In genomic region chr11:95989780-95990179, GRCh38 we compare ENCODE assay signal across 26 cellular contexts.
"Had no signal": no experiment of that assay in that cellular context is flagged by ENCODE, and none has a peak within 500 bp of the region (broad histone marks: within the 10 kb centered on the region; RNA-seq: fewer than 3 reads in every experiment).

No MANE protein-coding gene starts in this region.

- H3K27me3 ChIP-seq: ascending aorta, brain microvascular endothelial cell, cardiac muscle cell had no signal

- H3K27ac Mint-ChIP-seq: activated CD4-positive, alpha-beta memory T cell treated with anti-CD3 and anti-CD28 coated beads for 36 hours; activated CD4-positive, alpha-beta T cell treated with anti-CD3 and anti-CD28 coated beads, Interleukin-2, amount 10 ng/mL, durations not matched to agents 7 days and 5 days; activated naive CD8-positive, alpha-beta T cell treated with anti-CD3 and anti-CD28 coated beads, Interleukin-2, amount 50 U/mL, for 24 hours; T-helper 1 cell treated with Interleukin-12 subunit alpha and Interleukin-12 subunit beta and Interleukin-4 antibody, amounts not matched to agents 30 μg/mL and 1 μg/mL, for 36 hours had no signal

- H3K27ac ChIP-seq: brain microvascular endothelial cell, cardiac muscle cell, VCaP had no signal

- ATAC-seq: activated naive CD8-positive, alpha-beta T cell treated with anti-CD3 and anti-CD28 coated beads, Interleukin-2, amount 50 U/mL, for 24 hours; PC-3 had no signal

- FAIRE-seq: RCC 7860, TTC549 had no signal

- H3K9me3 Mint-ChIP-seq: activated CD4-positive, alpha-beta memory T cell treated with anti-CD3 and anti-CD28 coated beads for 36 hours; activated CD4-positive, alpha-beta T cell treated with anti-CD3 and anti-CD28 coated beads, Interleukin-2, amount 10 ng/mL, durations not matched to agents 7 days and 5 days; activated naive CD8-positive, alpha-beta T cell treated with anti-CD3 and anti-CD28 coated beads, Interleukin-2, amount 50 U/mL, for 24 hours; T-helper 1 cell treated with Interleukin-12 subunit alpha and Interleukin-12 subunit beta and Interleukin-4 antibody, amounts not matched to agents 30 μg/mL and 1 μg/mL, for 36 hours had no signal

- H3K27me3 Mint-ChIP-seq: activated CD4-positive, alpha-beta memory T cell treated with anti-CD3 and anti-CD28 coated beads for 36 hours; activated CD4-positive, alpha-beta T cell treated with anti-CD3 and anti-CD28 coated beads, Interleukin-2, amount 10 ng/mL, durations not matched to agents 7 days and 5 days; activated naive CD8-positive, alpha-beta T cell treated with anti-CD3 and anti-CD28 coated beads, Interleukin-2, amount 50 U/mL, for 24 hours had no signal

- H3K4me3 Mint-ChIP-seq: activated CD4-positive, alpha-beta memory T cell treated with anti-CD3 and anti-CD28 coated beads for 36 hours; activated CD4-positive, alpha-beta T cell treated with anti-CD3 and anti-CD28 coated beads, Interleukin-2, amount 10 ng/mL, durations not matched to agents 7 days and 5 days; activated naive CD8-positive, alpha-beta T cell treated with anti-CD3 and anti-CD28 coated beads, Interleukin-2, amount 50 U/mL, for 24 hours; T-helper 1 cell treated with Interleukin-12 subunit alpha and Interleukin-12 subunit beta and Interleukin-4 antibody, amounts not matched to agents 30 μg/mL and 1 μg/mL, for 36 hours had no signal

- H3K36me3 ChIP-seq: cardiac muscle cell had no signal

- DNase-seq: activated CD4-positive, alpha-beta memory T cell treated with anti-CD3 and anti-CD28 coated beads for 36 hours; activated CD4-positive, alpha-beta T cell treated with anti-CD3 and anti-CD28 coated beads, Interleukin-2, amount 10 ng/mL, durations not matched to agents 7 days and 5 days; activated CD4-positive, CD25-positive, alpha-beta regulatory T cell; activated CD8-positive, alpha-beta memory T cell treated with anti-CD3 and anti-CD28 coated beads for 24 hours; activated naive CD4-positive, alpha-beta T cell treated with anti-CD3 and anti-CD28 coated beads, Interleukin-2, amount 50 U/mL, for 16 hours; activated naive CD8-positive, alpha-beta T cell treated with anti-CD3 and anti-CD28 coated beads, Interleukin-2, amount 50 U/mL, for 24 hours; amniotic stem cell; brain microvascular endothelial cell; IMR-90; Kasumi-1; KBM-7; NCI-H1105 treated with DMSO at 0.1 percent for 48 hours; NCI-H1436 treated with DMSO at 0.1 percent for 48 hours; NCI-H187; NCI-H2081; NCI-H446; NCI-H524; PC-3; SHP77; T-helper 9 cell had no signal

- H3K9me3 ChIP-seq: ascending aorta had no signal

- H3K4me3 ChIP-seq: ascending aorta, cardiac muscle cell had no signal
